24 cellular contexts compared by ENCODE assay signal in genomic region chr4:125681240-125681639, GRCh38.
DNase-seq lines count a peak whose midpoint lies in the region; ATAC-seq and TF ChIP-seq lines count a peak whose summit lies in the region.
"Had no signal": no experiment of that assay in that cellular context is flagged by ENCODE, and none has a peak within 500 bp of the region (broad histone marks: within the 10 kb centered on the region; RNA-seq: fewer than 3 reads in every experiment).

No MANE protein-coding gene starts in this region.

- intact Hi-C loops in tibial artery (cut with DNase I; ENCODE audit: low total_unique reads) (no loop called here), Right ventricle myocardium superior (cut with DNase I) (no loop called here)

- H3K4me1 ChIP-seq in tibial artery = peaks cover 0 to 4% (median 0%) of the 10 kb centered on the region in 4 donors
- H3K4me1 ChIP-seq: left ventricle myocardium inferior, thyroid gland had no signal

- peak; percentile 94 for ATAC-seq in GM19324 (IDR thresholded peaks at IDR 0.05; ENCODE audit: low FRiP score, unreplicated experiment)
- ATAC-seq in Right ventricle myocardium superior (ENCODE audit: poor library complexity) = no peak
- ATAC-seq in activated CD8-positive, alpha-beta T cell treated with anti-CD3 and anti-CD28 coated beads, Interleukin-2, amount 10 ng/mL, durations not matched to agents 7 days and 5 days = no peak
- ATAC-seq: esophagus mucosa, T-helper 17 cell had no signal

- H3K4me1 Mint-ChIP-seq in activated CD8-positive, alpha-beta T cell treated with anti-CD3 and anti-CD28 coated beads, Interleukin-2, amount 10 ng/mL, durations not matched to agents 7 days and 5 days (ENCODE audit: low read depth) = no peaks in the 10 kb centered on the region
- H3K4me1 Mint-ChIP-seq: activated naive CD4-positive, alpha-beta T cell treated with anti-CD3 and anti-CD28 coated beads, Interleukin-2, amount 10 ng/mL, durations not matched to agents 7 days and 5 days; CD8-positive, alpha-beta memory T cell; IgD-negative memory B cell; neural crest cell; T-helper 17 cell had no signal

- POLR2A ChIA-PET in activated CD8-positive, alpha-beta T cell treated with anti-CD3 and anti-CD28 coated beads, Interleukin-2, amount 10 ng/mL, durations not matched to agents 7 days and 5 days (lab: Charles Lee) = no interaction called here

- H3K27me3 ChIP-seq in MG63 (no peaks in the 10 kb centered on the region), tibial artery (no peaks in the 10 kb centered on the region)
- H3K27me3 ChIP-seq: thyroid gland had no signal

- H3K9me3 ChIP-seq in MG63 = no peaks in the 10 kb centered on the region
- H3K9me3 ChIP-seq in tibial artery = no peaks in the 10 kb centered on the region
- H3K9me3 ChIP-seq: left ventricle myocardium inferior, thyroid gland had no signal

- H3K4me3 ChIP-seq in MG63 (no peak overlapping the region), tibial artery (peak overlapping the region; percentile 14 to 39)
- H3K4me3 ChIP-seq: left ventricle myocardium inferior, thyroid gland had no signal

- CTCF ChIA-PET in activated CD8-positive, alpha-beta T cell treated with anti-CD3 and anti-CD28 coated beads, Interleukin-2, amount 10 ng/mL, durations not matched to agents 7 days and 5 days (lab: Charles Lee) = no interaction called here

- H3K27ac Mint-ChIP-seq in activated CD8-positive, alpha-beta T cell treated with anti-CD3 and anti-CD28 coated beads, Interleukin-2, amount 10 ng/mL, durations not matched to agents 7 days and 5 days = no peak overlapping the region
- H3K27ac Mint-ChIP-seq: activated naive CD4-positive, alpha-beta T cell treated with anti-CD3 and anti-CD28 coated beads, Interleukin-2, amount 10 ng/mL, durations not matched to agents 7 days and 5 days; CD8-positive, alpha-beta memory T cell; IgD-negative memory B cell; T-helper 17 cell had no signal

- H3K27ac ChIP-seq in tibial artery = peak overlapping the region in 1 of 2 donors; percentile 18
- H3K27ac ChIP-seq: left ventricle myocardium inferior, thyroid gland had no signal

- H3K36me3 ChIP-seq in MG63 (no peaks in the 10 kb centered on the region), tibial artery (no peaks in the 10 kb centered on the region)
- H3K36me3 ChIP-seq: left ventricle myocardium inferior, thyroid gland had no signal

- TF ChIP-seq CTCF in tibial artery (IDR thresholded peaks at IDR 0.05) = no peak

- H3K27me3 Mint-ChIP-seq in activated CD8-positive, alpha-beta T cell treated with anti-CD3 and anti-CD28 coated beads, Interleukin-2, amount 10 ng/mL, durations not matched to agents 7 days and 5 days (ENCODE audit: low read depth) = no peaks in the 10 kb centered on the region
- H3K27me3 Mint-ChIP-seq: activated naive CD4-positive, alpha-beta T cell treated with anti-CD3 and anti-CD28 coated beads, Interleukin-2, amount 10 ng/mL, durations not matched to agents 7 days and 5 days; CD8-positive, alpha-beta memory T cell; IgD-negative memory B cell; T-helper 17 cell had no signal

- no peaks in the 10 kb centered on the region for H3K9me3 Mint-ChIP-seq in activated CD8-positive, alpha-beta T cell treated with anti-CD3 and anti-CD28 coated beads, Interleukin-2, amount 10 ng/mL, durations not matched to agents 7 days and 5 days (ENCODE audit: insufficient read depth)
- H3K9me3 Mint-ChIP-seq: IgD-negative memory B cell, neural crest cell had no signal

- no peak overlapping the region for H3K4me3 Mint-ChIP-seq in activated CD8-positive, alpha-beta T cell treated with anti-CD3 and anti-CD28 coated beads, Interleukin-2, amount 10 ng/mL, durations not matched to agents 7 days and 5 days
- H3K4me3 Mint-ChIP-seq: activated naive CD4-positive, alpha-beta T cell treated with anti-CD3 and anti-CD28 coated beads, Interleukin-2, amount 10 ng/mL, durations not matched to agents 7 days and 5 days; CD8-positive, alpha-beta memory T cell; IgD-negative memory B cell; neural crest cell; T-helper 17 cell had no signal

- DNase-seq in MG63 (peak; percentile 56), fibroblast of peridontal ligament (ENCODE audit: extremely low read depth) (peak; percentile 77), tibial artery (no peak), Right ventricle myocardium superior (no peak)
- no peak for DNase-seq in activated CD8-positive, alpha-beta memory T cell treated with anti-CD3 and anti-CD28 coated beads, Interleukin-2, amount 50 U/mL, for 48 hours
- DNase-seq in activated CD8-positive, alpha-beta T cell treated with anti-CD3 and anti-CD28 coated beads, Interleukin-2, amount 10 ng/mL, durations not matched to agents 7 days and 5 days = no peak
- DNase-seq: activated CD4-positive, CD25-positive, alpha-beta regulatory T cell; activated naive CD4-positive, alpha-beta T cell treated with anti-CD3 and anti-CD28 coated beads, Interleukin-2, amount 10 ng/mL, durations not matched to agents 7 days and 5 days; activated T-cell treated with anti-CD3 and anti-CD28 coated beads, Interleukin-2, amount 50 U/mL, for 48 hours; CD8-positive, alpha-beta memory T cell; cerebellar nuclear complex; DMS79 treated with DMSO at 0.1 percent for 48 hours; left ventricle myocardium inferior; NCI-H1694 treated with DMSO at 0.1 percent for 48 hours; NCI-H774; small intestine; stimulated activated CD4-positive, alpha-beta T cell treated with anti-CD3 and anti-CD28 coated beads, Interleukin-2, amount 100 ng/mL, for 48 hours; stimulated activated naive CD4-positive, alpha-beta T cell treated with Interleukin-2 at 50 U/mL for 16 hours; T-helper 17 cell; thyroid gland had no signal

- H3K36me3 Mint-ChIP-seq in activated CD8-positive, alpha-beta T cell treated with anti-CD3 and anti-CD28 coated beads, Interleukin-2, amount 10 ng/mL, durations not matched to agents 7 days and 5 days (ENCODE audit: low read depth) = no peaks in the 10 kb centered on the region
- H3K36me3 Mint-ChIP-seq: activated naive CD4-positive, alpha-beta T cell treated with anti-CD3 and anti-CD28 coated beads, Interleukin-2, amount 10 ng/mL, durations not matched to agents 7 days and 5 days; CD8-positive, alpha-beta memory T cell; IgD-negative memory B cell had no signal

Comparison
In these comparisons a context has a peak if more than half of its experiments do, and no peak if none do; other contexts are left out.
1. DNase-seq: peak in MG63 (single experiment) and fibroblast of peridontal ligament (single experiment); none in tibial artery (0 of 2), activated CD8-positive, alpha-beta memory T cell treated with anti-CD3 and anti-CD28 coated beads, Interleukin-2, amount 50 U/mL, for 48 hours (single experiment), Right ventricle myocardium superior (single experiment) and activated CD8-positive, alpha-beta T cell treated with anti-CD3 and anti-CD28 coated beads, Interleukin-2, amount 10 ng/mL, durations not matched to agents 7 days and 5 days (single experiment).